1 cellular context compared by ENCODE assay signal in genomic region chr11:14317659-14318325, GRCh38.
TF ChIP-seq lines count a peak whose summit lies in the region.

No MANE protein-coding gene starts in this region.

TF ChIP-seq in IMR-90, 13 proteins besides CTCF, POLR2A, EP300 and RAD21:
- TF ChIP-seq NFE2L2 (IDR thresholded peaks at IDR 0.05; ENCODE audit: low read depth, low read length), result no peak
- TF ChIP-seq RCOR1 (IDR thresholded peaks at IDR 0.05; ENCODE audit: insufficient replicate concordance, low read length), result no peak
- no peak for TF ChIP-seq CEBPB (IDR thresholded peaks at IDR 0.05; ENCODE audit: low read depth, low read length)
- TF ChIP-seq MXI1 (IDR thresholded peaks at IDR 0.05; ENCODE audit: borderline replicate concordance, low read depth, low read length), result no peak
- no peak for TF ChIP-seq FOS (IDR thresholded peaks at IDR 0.05; ENCODE audit: low read depth, low read length)
- TF ChIP-seq, protein P1, sequence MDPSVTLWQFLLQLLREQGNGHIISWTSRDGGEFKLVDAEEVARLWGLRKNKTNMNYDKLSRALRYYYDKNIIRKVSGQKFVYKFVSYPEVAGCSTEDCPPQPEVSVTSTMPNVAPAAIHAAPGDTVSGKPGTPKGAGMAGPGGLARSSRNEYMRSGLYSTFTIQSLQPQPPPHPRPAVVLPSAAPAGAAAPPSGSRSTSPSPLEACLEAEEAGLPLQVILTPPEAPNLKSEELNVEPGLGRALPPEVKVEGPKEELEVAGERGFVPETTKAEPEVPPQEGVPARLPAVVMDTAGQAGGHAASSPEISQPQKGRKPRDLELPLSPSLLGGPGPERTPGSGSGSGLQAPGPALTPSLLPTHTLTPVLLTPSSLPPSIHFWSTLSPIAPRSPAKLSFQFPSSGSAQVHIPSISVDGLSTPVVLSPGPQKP (IDR thresholded peaks at IDR 0.05; ENCODE audit: borderline replicate concordance, low read depth, low read length), result no peak
- TF ChIP-seq MAFK (IDR thresholded peaks at IDR 0.05; ENCODE audit: low read depth, low read length), result no peak
- TF ChIP-seq, protein P2, sequence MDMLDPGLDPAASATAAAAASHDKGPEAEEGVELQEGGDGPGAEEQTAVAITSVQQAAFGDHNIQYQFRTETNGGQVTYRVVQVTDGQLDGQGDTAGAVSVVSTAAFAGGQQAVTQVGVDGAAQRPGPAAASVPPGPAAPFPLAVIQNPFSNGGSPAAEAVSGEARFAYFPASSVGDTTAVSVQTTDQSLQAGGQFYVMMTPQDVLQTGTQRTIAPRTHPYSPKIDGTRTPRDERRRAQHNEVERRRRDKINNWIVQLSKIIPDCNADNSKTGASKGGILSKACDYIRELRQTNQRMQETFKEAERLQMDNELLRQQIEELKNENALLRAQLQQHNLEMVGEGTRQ (IDR thresholded peaks at IDR 0.05; ENCODE audit: low read depth, low read length), result no peak
- no peak for TF ChIP-seq BHLHE40 (IDR thresholded peaks at IDR 0.05; ENCODE audit: low read depth, low read length)
- TF ChIP-seq MAZ (IDR thresholded peaks at IDR 0.05; ENCODE audit: borderline replicate concordance, low read depth, low read length), result no peak
- TF ChIP-seq SMC3 (IDR thresholded peaks at IDR 0.05; ENCODE audit: low read depth, low read length), result no peak
- no peak for TF ChIP-seq CHD1 (IDR thresholded peaks at IDR 0.05; ENCODE audit: low read depth, low read length)
- no peak for TF ChIP-seq RFX5 (IDR thresholded peaks at IDR 0.05; ENCODE audit: low read depth, low read length)
TF ChIP-seq in IMR-90: peak in this region for 0.
